ENCODE assay signal across 26 cellular contexts in genomic region chr6:16140607-16141006, GRCh38. TPM values are rescaled to one million over a fixed set of nuclear protein-coding genes. Genes with fewer than 3 reads are reported as not detected.
DNase-seq lines count a peak whose midpoint lies in the region; ATAC-seq and TF ChIP-seq lines count a peak whose summit lies in the region.
"Had no signal": no experiment of that assay in that cellular context is flagged by ENCODE, and none has a peak within 500 bp of the region (broad histone marks: within the 10 kb centered on the region; RNA-seq: fewer than 3 reads in every experiment).

No MANE protein-coding gene starts in this region.

- H3K4me3 ChIP-seq in WERI-Rb-1 (ENCODE audit: low read depth, low read length): no peak overlapping the region
- H3K4me3 ChIP-seq: breast epithelium, right atrium auricular region, smooth muscle cell had no signal

- CTCF ChIA-PET in activated naive CD4-positive, alpha-beta T cell treated with anti-CD3 and anti-CD28 coated beads, Interleukin-2, amount 10 ng/mL, durations not matched to agents 7 days and 5 days (lab: Charles Lee): no interaction called here

- peaks cover 68% of the 10 kb centered on the region for H3K36me3 Mint-ChIP-seq in activated naive CD4-positive, alpha-beta T cell treated with anti-CD3 and anti-CD28 coated beads, Interleukin-2, amount 10 ng/mL, durations not matched to agents 7 days and 5 days
- peaks cover 32% of the 10 kb centered on the region for H3K36me3 Mint-ChIP-seq in natural killer cell

- H3K27me3 ChIP-seq in WERI-Rb-1 (ENCODE audit: insufficient read depth, low read depth, severe bottlenecking): no peaks in the 10 kb centered on the region
- H3K27me3 ChIP-seq: breast epithelium, right atrium auricular region had no signal

- no peaks in the 10 kb centered on the region for H3K9me3 Mint-ChIP-seq in activated naive CD4-positive, alpha-beta T cell treated with anti-CD3 and anti-CD28 coated beads, Interleukin-2, amount 10 ng/mL, durations not matched to agents 7 days and 5 days
- H3K9me3 Mint-ChIP-seq in natural killer cell: no peaks in the 10 kb centered on the region
- H3K9me3 Mint-ChIP-seq: CD8-positive, alpha-beta T cell had no signal

- no peaks in the 10 kb centered on the region for H3K9me3 ChIP-seq in WERI-Rb-1 (ENCODE audit: severe bottlenecking)
- H3K9me3 ChIP-seq: breast epithelium, right atrium auricular region had no signal

- H3K4me1 Mint-ChIP-seq in activated naive CD4-positive, alpha-beta T cell treated with anti-CD3 and anti-CD28 coated beads, Interleukin-2, amount 10 ng/mL, durations not matched to agents 7 days and 5 days: peaks cover 40% of the 10 kb centered on the region
- H3K4me1 Mint-ChIP-seq in natural killer cell: peaks cover 81 to 84% of the 10 kb centered on the region in 2 donors

- no peaks in the 10 kb centered on the region for H3K27me3 Mint-ChIP-seq in activated naive CD4-positive, alpha-beta T cell treated with anti-CD3 and anti-CD28 coated beads, Interleukin-2, amount 10 ng/mL, durations not matched to agents 7 days and 5 days
- no peaks in the 10 kb centered on the region for H3K27me3 Mint-ChIP-seq in natural killer cell (ENCODE audit: low read depth in 2 of 2)
- H3K27me3 Mint-ChIP-seq: activated CD4-positive, alpha-beta T cell treated with anti-CD3 and anti-CD28 coated beads, Interleukin-2, amount 10 ng/mL, durations not matched to agents 24 days and 14 days had no signal

- no peak for TF ChIP-seq CTCF in WERI-Rb-1 (IDR thresholded peaks at IDR 0.05; ENCODE audit: low read depth, low read length)
- TF ChIP-seq CTCF in natural killer cell (IDR thresholded peaks at IDR 0.05): no peak

- intact Hi-C loops in natural killer cell (cut with micrococcal nuclease): no loop called here

- no peak overlapping the region for H3K4me3 Mint-ChIP-seq in activated naive CD4-positive, alpha-beta T cell treated with anti-CD3 and anti-CD28 coated beads, Interleukin-2, amount 10 ng/mL, durations not matched to agents 7 days and 5 days
- H3K4me3 Mint-ChIP-seq in natural killer cell: no peak overlapping the region
- H3K4me3 Mint-ChIP-seq: activated CD4-positive, alpha-beta T cell treated with anti-CD3 and anti-CD28 coated beads, Interleukin-2, amount 10 ng/mL, durations not matched to agents 24 days and 14 days; CD8-positive, alpha-beta T cell had no signal

- ATAC-seq in natural killer cell (no peak), GM21619 (IDR thresholded peaks at IDR 0.05; ENCODE audit: unreplicated experiment) (no peak), HG02759 (IDR thresholded peaks at IDR 0.05; ENCODE audit: unreplicated experiment) (no peak)
- ATAC-seq: CD8-positive, alpha-beta T cell; left colon had no signal

- peaks cover 75% of the 10 kb centered on the region for H3K36me3 ChIP-seq in WERI-Rb-1

- H3K27ac ChIP-seq in WERI-Rb-1: no peak overlapping the region
- H3K27ac ChIP-seq: breast epithelium, parathyroid adenoma, right atrium auricular region had no signal

- no peak for DNase-seq in activated naive CD4-positive, alpha-beta T cell treated with anti-CD3 and anti-CD28 coated beads, Interleukin-2, amount 10 ng/mL, durations not matched to agents 7 days and 5 days
- DNase-seq in activated naive CD4-positive, alpha-beta T cell treated with anti-CD3 and anti-CD28 coated beads, Interleukin-2, amount 50 U/mL, for 16 hours: no peak
- DNase-seq in WERI-Rb-1 (peak; percentile 42), natural killer cell (no peak)
- DNase-seq in activated T-cell treated with anti-CD3 and anti-CD28 coated beads, Interleukin-2, amount 50 U/mL, for 1 hour: no peak
- no peak for DNase-seq in central memory CD4-positive, alpha-beta T cell
- DNase-seq: activated CD4-positive, alpha-beta T cell treated with anti-CD3 and anti-CD28 coated beads, Interleukin-2, amount 10 ng/mL, durations not matched to agents 24 days and 14 days; activated naive CD4-positive, alpha-beta T cell; AML-193; CD8-positive, alpha-beta T cell; DMS153; effector CD4-positive, alpha-beta T cell; left colon; NCI-H1092; NCI-H2029; NCI-H226; NCI-H748 treated with DMSO at 0.1 percent for 48 hours; stimulated activated naive CD4-positive, alpha-beta T cell treated with Interleukin-2 at 50 U/mL for 16 hours; SW 1271; T-helper 9 cell had no signal

- peak overlapping the region; percentile 16 for H3K27ac Mint-ChIP-seq in activated naive CD4-positive, alpha-beta T cell treated with anti-CD3 and anti-CD28 coated beads, Interleukin-2, amount 10 ng/mL, durations not matched to agents 7 days and 5 days
- peak overlapping the region; percentile 70 to 91 for H3K27ac Mint-ChIP-seq in natural killer cell
- H3K27ac Mint-ChIP-seq: activated CD4-positive, alpha-beta T cell treated with anti-CD3 and anti-CD28 coated beads, Interleukin-2, amount 10 ng/mL, durations not matched to agents 24 days and 14 days; CD8-positive, alpha-beta T cell had no signal

RNA-seq across cellular contexts. Expression of gene MYLIP, which starts 11.7 kb away (rescaled TPM):
- total RNA-seq in natural killer cell: 100 to 1,000 TPM; 127 to 207 (median 150) TPM
